1 cellular context compared by ENCODE assay signal in genomic region chr19:40191836-40192646, GRCh38.
TF ChIP-seq lines count a peak whose summit lies in the region.

No MANE protein-coding gene starts in this region.

TF ChIP-seq in IMR-90, 13 proteins besides CTCF, POLR2A, EP300 and RAD21 (continued from another document):
- TF ChIP-seq MAZ (IDR thresholded peaks at IDR 0.05; ENCODE audit: borderline replicate concordance, low read depth, low read length): peak; percentile 58; the same call in 1 of the 2 replicates
